In genomic region chrX:13760428-13760827, GRCh38 we compare ENCODE assay signal across 2 cellular contexts.
TF ChIP-seq lines count a peak whose summit lies in the region.

No MANE protein-coding gene starts in this region.

TF ChIP-seq in GM12878, 131 proteins besides CTCF, POLR2A, EP300 and RAD21:
- no peak for TF ChIP-seq RELB (IDR thresholded peaks at IDR 0.05; ENCODE audit: low read depth)
- no peak for TF ChIP-seq IRF4 (IDR thresholded peaks at IDR 0.05; ENCODE audit: low read depth, low read length)
- TF ChIP-seq RAD51 (IDR thresholded peaks at IDR 0.05), result no peak
- no peak for TF ChIP-seq SREBF2 (IDR thresholded peaks at IDR 0.05; ENCODE audit: low read length)
- TF ChIP-seq IRF3 (IDR thresholded peaks at IDR 0.05), result no peak
- no peak for TF ChIP-seq YY1 (IDR thresholded peaks at IDR 0.05; ENCODE audit: low read depth, low read length)
- TF ChIP-seq MTA2 (IDR thresholded peaks at IDR 0.05; ENCODE audit: low read depth), result no peak
- no peak for TF ChIP-seq MXI1 (IDR thresholded peaks at IDR 0.05; ENCODE audit: low read depth, low read length)
- TF ChIP-seq CEBPB (IDR thresholded peaks at IDR 0.05; ENCODE audit: borderline replicate concordance in 1 of 2, low read depth in 2 of 2, low read length in 2 of 2), result no peak
- TF ChIP-seq FOXM1 (IDR thresholded peaks at IDR 0.05; ENCODE audit: low read depth, low read length), result no peak
- TF ChIP-seq EGR1 (IDR thresholded peaks at IDR 0.05; ENCODE audit: borderline replicate concordance in 1 of 2, low read depth in 2 of 2, low read length in 2 of 2), result no peak
- no peak for TF ChIP-seq NFIC (IDR thresholded peaks at IDR 0.05; ENCODE audit: low read depth, low read length)

TF ChIP-seq in HepG2, 621 proteins besides CTCF, POLR2A, EP300 and RAD21:
- TF ChIP-seq YY1 (IDR thresholded peaks at IDR 0.05; ENCODE audit: insufficient read depth, insufficient replicate concordance, low read depth, low read length), result no peak
- TF ChIP-seq PHF20 (CRISPR knock-in tag; IDR thresholded peaks at IDR 0.05), result no peak
- no peak for TF ChIP-seq ZNF101 (CRISPR knock-in tag; IDR thresholded peaks at IDR 0.05; ENCODE audit: borderline replicate concordance, low read depth)
- TF ChIP-seq NFIB (CRISPR knock-in tag; IDR thresholded peaks at IDR 0.05; ENCODE audit: borderline replicate concordance), result no peak
- no peak for TF ChIP-seq ZNF646 (CRISPR knock-in tag; IDR thresholded peaks at IDR 0.05)
- no peak for TF ChIP-seq DR1 (CRISPR knock-in tag; IDR thresholded peaks at IDR 0.05)
- no peak for TF ChIP-seq MTF2 (CRISPR knock-in tag; IDR thresholded peaks at IDR 0.05; ENCODE audit: borderline replicate concordance)
- no peak for TF ChIP-seq ZNF619 (CRISPR knock-in tag; IDR thresholded peaks at IDR 0.05)
- no peak for TF ChIP-seq ZNF143 (CRISPR knock-in tag; IDR thresholded peaks at IDR 0.05)
- no peak for TF ChIP-seq HDAC2 (CRISPR knock-in tag; IDR thresholded peaks at IDR 0.05)
- no peak for TF ChIP-seq ZNF260 (CRISPR knock-in tag; IDR thresholded peaks at IDR 0.05; ENCODE audit: borderline replicate concordance, low read depth)
- TF ChIP-seq ZZZ3 (CRISPR knock-in tag; IDR thresholded peaks at IDR 0.05; ENCODE audit: borderline replicate concordance), result no peak
- no peak for TF ChIP-seq KAT2B (IDR thresholded peaks at IDR 0.05; ENCODE audit: borderline replicate concordance, low read depth, low read length)
- TF ChIP-seq RELA (CRISPR knock-in tag; IDR thresholded peaks at IDR 0.05), result no peak
- TF ChIP-seq ZNF318 (CRISPR knock-in tag; IDR thresholded peaks at IDR 0.05), result no peak
- TF ChIP-seq ZNF446 (CRISPR knock-in tag; IDR thresholded peaks at IDR 0.05), result no peak
- TF ChIP-seq MLXIP (CRISPR knock-in tag; IDR thresholded peaks at IDR 0.05; ENCODE audit: borderline replicate concordance), result no peak
- TF ChIP-seq HES4 (CRISPR knock-in tag; IDR thresholded peaks at IDR 0.05; ENCODE audit: borderline replicate concordance), result no peak
- TF ChIP-seq ARID4A (CRISPR knock-in tag; IDR thresholded peaks at IDR 0.05; ENCODE audit: borderline replicate concordance), result no peak
